In genomic region chr14:70882771-70883492, GRCh38 we compare ENCODE assay signal across 10 cellular contexts. TPM values are rescaled to one million over a fixed set of nuclear protein-coding genes. Genes with fewer than 3 reads are reported as not detected.
DNase-seq lines count a peak whose midpoint lies in the region; ATAC-seq, FAIRE-seq and TF ChIP-seq lines count a peak whose summit lies in the region.
"Had no signal": no experiment of that assay in that cellular context is flagged by ENCODE, and none has a peak within 500 bp of the region (broad histone marks: within the 10 kb centered on the region; RNA-seq: fewer than 3 reads in every experiment).

No MANE protein-coding gene starts in this region.

- H3K36me3 Mint-ChIP-seq in activated CD4-positive, alpha-beta T cell treated with anti-CD3 and anti-CD28 coated beads, Interleukin-2, amount 10 ng/mL, durations not matched to agents 24 days and 14 days (ENCODE audit: low read depth) = peaks cover 2% of the 10 kb centered on the region

- no peaks in the 10 kb centered on the region for H3K36me3 ChIP-seq in smooth muscle cell (ENCODE audit: low read depth)
- no peaks in the 10 kb centered on the region for H3K36me3 ChIP-seq in hepatocyte (replicated peaks; ENCODE audit: insufficient read depth, low read depth)
- H3K36me3 ChIP-seq: gastrocnemius medialis had no signal

- peaks cover 64% of the 10 kb centered on the region for H3K4me1 Mint-ChIP-seq in activated CD4-positive, alpha-beta T cell treated with anti-CD3 and anti-CD28 coated beads, Interleukin-2, amount 10 ng/mL, durations not matched to agents 24 days and 14 days

- no peaks in the 10 kb centered on the region for H3K9me2 ChIP-seq in hepatocyte (replicated peaks; ENCODE audit: insufficient read depth)

- H4K20me1 ChIP-seq in smooth muscle cell (ENCODE audit: low read depth) (no peaks in the 10 kb centered on the region), hepatocyte (ENCODE audit: insufficient read depth, poor library complexity, severe bottlenecking) (no peaks in the 10 kb centered on the region)

- H3K4me3 ChIP-seq in smooth muscle cell = no peak overlapping the region
- H3K4me3 ChIP-seq in hepatocyte = no peak overlapping the region
- H3K4me3 ChIP-seq: gastrocnemius medialis had no signal

- peak overlapping the region; percentile 21 for H2AFZ ChIP-seq in smooth muscle cell (ENCODE audit: low read depth)
- no peak overlapping the region for H2AFZ ChIP-seq in hepatocyte

- H3K27me3 Mint-ChIP-seq in activated CD4-positive, alpha-beta T cell treated with anti-CD3 and anti-CD28 coated beads, Interleukin-2, amount 10 ng/mL, durations not matched to agents 24 days and 14 days = no peaks in the 10 kb centered on the region

- TF ChIP-seq CTCF in smooth muscle cell (IDR thresholded peaks at IDR 0.05; ENCODE audit: borderline replicate concordance, insufficient read depth, poor library complexity, severe bottlenecking) = no peak
- no peak for TF ChIP-seq CTCF in hepatocyte (IDR thresholded peaks at IDR 0.05; ENCODE audit: poor library complexity)
- no peak for TF ChIP-seq CTCF in omental fat pad (IDR thresholded peaks at IDR 0.05)

- 60% methylated on average over 6 of the region's 6 CpGs for WGBS in smooth muscle cell (ENCODE audit: low lambda C conversion rate)
- WGBS in hepatocyte (ENCODE audit: low lambda C conversion rate, missing lambda C conversion rate) = 81% methylated on average over 6 of the region's 6 CpGs

- DNase-seq in activated CD4-positive, alpha-beta T cell treated with anti-CD3 and anti-CD28 coated beads, Interleukin-2, amount 10 ng/mL, durations not matched to agents 24 days and 14 days = peak; percentile 70
- DNase-seq in activated CD4-positive, alpha-beta T cell treated with anti-CD3 and anti-CD28 coated beads, Interleukin-2, amount 50 U/mL, for 48 hours = no peak
- DNase-seq in RCC 7860 (ENCODE audit: low spot score) (peak; percentile 20), dermis blood vessel endothelial cell (peak; percentile 72), smooth muscle cell (lab: John Stamatoyannopoulos, UW; ENCODE audit: unreplicated experiment) (no peak), hepatocyte (ENCODE audit: low spot score) (no peak), omental fat pad (ENCODE audit: low spot score) (no peak), SW 1271 (lab: John Stamatoyannopoulos, UW) (no peak)
- DNase-seq: activated CD4-positive, alpha-beta T cell treated with anti-CD3 and anti-CD28 coated beads for 48 hours had no signal

- no peak for ATAC-seq in omental fat pad (ENCODE audit: low FRiP score)
- ATAC-seq: gastrocnemius medialis had no signal

- peaks cover 10% of the 10 kb centered on the region for H3F3A ChIP-seq in smooth muscle cell (ENCODE audit: low read depth)

- H3K9me3 Mint-ChIP-seq in activated CD4-positive, alpha-beta T cell treated with anti-CD3 and anti-CD28 coated beads, Interleukin-2, amount 10 ng/mL, durations not matched to agents 24 days and 14 days = peaks cover 4% of the 10 kb centered on the region

- FAIRE-seq in RCC 7860 (lab: Jason Lieb, UNC) = no peak

- peak overlapping the region; percentile 40 for H3K4me3 Mint-ChIP-seq in activated CD4-positive, alpha-beta T cell treated with anti-CD3 and anti-CD28 coated beads, Interleukin-2, amount 10 ng/mL, durations not matched to agents 24 days and 14 days

- peak overlapping the region; percentile 45 for H3K27ac Mint-ChIP-seq in activated CD4-positive, alpha-beta T cell treated with anti-CD3 and anti-CD28 coated beads, Interleukin-2, amount 10 ng/mL, durations not matched to agents 24 days and 14 days

- H3K4me2 ChIP-seq in smooth muscle cell (peak overlapping the region; percentile 8), hepatocyte (no peak overlapping the region)

- intact Hi-C loops in activated CD4-positive, alpha-beta T cell treated with anti-CD3 and anti-CD28 coated beads, Interleukin-2, amount 10 ng/mL, durations not matched to agents 24 days and 14 days (cut with micrococcal nuclease) = loop anchor here (10.0 kb wide), 2 partner anchors 442 to 672 kb away; partner anchors contain the start of gene SIPA1L1

- H3K27ac ChIP-seq in smooth muscle cell (ENCODE audit: low read depth) (peak overlapping the region; percentile 0), hepatocyte (no peak overlapping the region)
- H3K27ac ChIP-seq: gastrocnemius medialis had no signal

- H3K9me3 ChIP-seq in smooth muscle cell (replicated peaks; ENCODE audit: low read depth) = no peaks in the 10 kb centered on the region
- no peaks in the 10 kb centered on the region for H3K9me3 ChIP-seq in hepatocyte (ENCODE audit: low read depth)
- H3K9me3 ChIP-seq: gastrocnemius medialis had no signal

- no peaks in the 10 kb centered on the region for H3K27me3 ChIP-seq in smooth muscle cell (ENCODE audit: low read depth)
- H3K27me3 ChIP-seq in hepatocyte = peaks cover 2% of the 10 kb centered on the region
- H3K27me3 ChIP-seq: gastrocnemius medialis had no signal

- H3K9ac ChIP-seq in smooth muscle cell (ENCODE audit: low read depth) = no peak overlapping the region

- H3K4me1 ChIP-seq in smooth muscle cell (ENCODE audit: low read depth) (peaks cover 14% of the 10 kb centered on the region), hepatocyte (ENCODE audit: insufficient read depth) (no peaks in the 10 kb centered on the region)
- H3K4me1 ChIP-seq: gastrocnemius medialis had no signal

- H3K79me2 ChIP-seq in smooth muscle cell (ENCODE audit: low read depth) (no peaks in the 10 kb centered on the region), hepatocyte (no peaks in the 10 kb centered on the region)

RNA-seq across cellular contexts. Expression of gene PCNX1, which starts 24.3 kb away (rescaled TPM):
- 45.5 and 56.0 TPM in 2 replicates for total RNA-seq in activated CD4-positive, alpha-beta T cell treated with anti-CD3 and anti-CD28 coated beads, Interleukin-2, amount 10 ng/mL, durations not matched to agents 24 days and 14 days
- total RNA-seq in dermis blood vessel endothelial cell (33.4 and 49.0 TPM in 2 replicates), smooth muscle cell (68.2 and 80.3 TPM in 2 replicates), hepatocyte (43.7 and 64.2 TPM in 2 replicates), omental fat pad (10 to 100 TPM; 56.9 to 98.1 (median 83.3) TPM)
- polyA plus RNA-seq in smooth muscle cell (12.2 and 18.6 TPM in 2 replicates), hepatocyte (6.9 and 10.0 TPM in 2 replicates)

Comparison
In these comparisons a context has a peak if more than half of its experiments do, and no peak if none do; other contexts are left out.
1. DNase-seq: peak in activated CD4-positive, alpha-beta T cell treated with anti-CD3 and anti-CD28 coated beads, Interleukin-2, amount 10 ng/mL, durations not matched to agents 24 days and 14 days (single experiment), RCC 7860 (single experiment) and dermis blood vessel endothelial cell (single experiment); none in activated CD4-positive, alpha-beta T cell treated with anti-CD3 and anti-CD28 coated beads, Interleukin-2, amount 50 U/mL, for 48 hours (0 of 2), smooth muscle cell (single experiment), hepatocyte (single experiment), omental fat pad (single experiment) and SW 1271 (0 of 2).